In genomic region chr2:48414196-48414595, GRCh38 we compare ENCODE assay signal across 16 cellular contexts.
"Had no signal": no experiment of that assay in that cellular context is flagged by ENCODE, and none has a peak within 500 bp of the region (broad histone marks: within the 10 kb centered on the region; RNA-seq: fewer than 3 reads in every experiment).

No MANE protein-coding gene starts in this region.

- H3K27ac ChIP-seq: neutrophil, sigmoid colon, transverse colon, upper lobe of right lung had no signal

- H3K27me3 ChIP-seq: neutrophil, right atrium auricular region, sigmoid colon, stomach, transverse colon, upper lobe of right lung, uterus had no signal

- H3K36me3 ChIP-seq: neutrophil, right atrium auricular region, sigmoid colon, stomach, transverse colon, upper lobe of right lung, uterus had no signal

- H3K4me3 ChIP-seq: mucosa of descending colon, right atrium auricular region, sigmoid colon, stomach, transverse colon, upper lobe of right lung, uterus had no signal

- H3K4me1 ChIP-seq: parathyroid adenoma had no signal

- H3K79me2 ChIP-seq: parathyroid adenoma had no signal

- H2AFZ ChIP-seq: parathyroid adenoma had no signal

- H3K9me3 ChIP-seq: mucosa of descending colon, neutrophil, right atrium auricular region, sigmoid colon, stomach, transverse colon, upper lobe of right lung, uterus had no signal

- H3K9ac ChIP-seq: parathyroid adenoma had no signal

- DNase-seq: cortex of kidney; effector CD4-positive, alpha-beta T cell; mesenchymal stem cell; mucosa of descending colon; naive B cell; sigmoid colon; stimulated activated CD4-positive, alpha-beta T cell treated with anti-CD3 and anti-CD28 coated beads, Interleukin-2, amount 100 ng/mL, for 24 hours; stimulated activated CD4-positive, alpha-beta T cell treated with anti-CD3 and anti-CD28 coated beads, Interleukin-4, amount 100 ng/mL, for 24 hours; stimulated activated naive CD4-positive, alpha-beta T cell treated with Interleukin-2 at 50 U/mL for 16 hours; stomach; transverse colon; upper lobe of right lung; uterus had no signal
